Comparison of ENCODE assay signal across 8 cellular contexts in genomic region chr1:234656981-234657651, GRCh38. TPM values are rescaled to one million over a fixed set of nuclear protein-coding genes. Genes with fewer than 3 reads are reported as not detected.
A peak's percentile ranks its signal among the peaks of the same experiment; 100 is the strongest.
DNase-seq lines count a peak whose midpoint lies in the region; ATAC-seq, FAIRE-seq and TF ChIP-seq lines count a peak whose summit lies in the region.

No MANE protein-coding gene starts in this region.

- peaks cover 60% of the 10 kb centered on the region for H3F3A ChIP-seq in PC-9 (ENCODE audit: insufficient read depth, low read depth)

- TF ChIP-seq CTCF in PC-9 (conservative IDR thresholded peaks at IDR 0.05) (no peak), epithelial cell of proximal tubule (conservative IDR thresholded peaks at IDR 0.05; ENCODE audit: low read depth, low read length) (no peak)

- H3K36me3 ChIP-seq in PC-9 (ENCODE audit: low read depth): peaks cover 13% of the 10 kb centered on the region; the same call in 1 of the 2 replicates
- no peaks in the 10 kb centered on the region for H3K36me3 ChIP-seq in H7 (replicated peaks; ENCODE audit: control insufficient read depth, insufficient read depth, low read length)

- peak overlapping the region; percentile 92 for H3K4me2 ChIP-seq in PC-9

- no peaks in the 10 kb centered on the region for H4K20me1 ChIP-seq in PC-9 (ENCODE audit: insufficient read depth)

- peak; percentile 88 for DNase-seq in AG20443 (ENCODE audit: low spot score)
- peak; percentile 9 for DNase-seq in GM19239 (ENCODE audit: insufficient read length, low spot score)
- peak; percentile 50 to 95 for DNase-seq in PC-9
- peak; percentile 89 for DNase-seq in epithelial cell of proximal tubule (ENCODE audit: low read depth)
- peak; percentile 95 for DNase-seq in non-pigmented ciliary epithelial cell (ENCODE audit: low read depth)
- no peak for DNase-seq in NCI-H2196 (lab: John Stamatoyannopoulos, UW; ENCODE audit: unreplicated experiment)
- DNase-seq in H7: no peak

- H3K27me3 ChIP-seq in PC-9 (ENCODE audit: insufficient read depth, low read depth) (no peaks in the 10 kb centered on the region), H7 (ENCODE audit: control insufficient read depth, insufficient read depth, low read length) (no peaks in the 10 kb centered on the region)

- peak overlapping the region; percentile 57 for H2AFZ ChIP-seq in PC-9

- 0 out of 2 replicates have a peak, but pooled peaks cover 2% of the 10 kb centered on the region for H3K9me3 ChIP-seq in PC-9 (ENCODE audit: insufficient read depth, low read depth)

- FAIRE-seq in GM19239 (lab: Jason Lieb, UNC): no peak

- no peaks in the 10 kb centered on the region for H3K9me2 ChIP-seq in PC-9 (ENCODE audit: insufficient read depth)

- peaks cover 59% of the 10 kb centered on the region for H3K4me1 ChIP-seq in PC-9 (replicated peaks; ENCODE audit: insufficient read depth)

- POLR2A ChIA-PET in PC-9 (lab: Charles Lee; ENCODE audit: unreplicated experiment): interaction anchor here (0.5 to 3.9 kb wide), 6 partner anchors 34 to 284 kb away, joined by 3 to 57 read pairs (median 6); partner anchors contain the start of gene COA6

- CTCF ChIA-PET in PC-9 (lab: Charles Lee): interaction anchor here (0.5 to 0.6 kb wide), 3 partner anchors 44 to 152 kb away, joined by 3 to 14 read pairs (median 3); no protein-coding TSS in a partner anchor

- peak overlapping the region; percentile 69 for H3K4me3 ChIP-seq in PC-9
- H3K4me3 ChIP-seq in epithelial cell of proximal tubule (ENCODE audit: low read depth, low read length): no peak overlapping the region
- H3K4me3 ChIP-seq in H7 (ENCODE audit: insufficient read depth, low read depth, low read length): no peak overlapping the region

- peak overlapping the region; percentile 99 for H3K27ac ChIP-seq in PC-9

- no TSS peak for BruUV-seq in PC-9 (replicated peaks; lab: Mats Ljungman, UMichigan)

- no peak for ATAC-seq in HG02840 (IDR thresholded peaks at IDR 0.05; ENCODE audit: low FRiP score, unreplicated experiment)

- peaks cover 69% of the 10 kb centered on the region for H3K79me2 ChIP-seq in PC-9 (ENCODE audit: low read depth)

- intact Hi-C loops in PC-9 (cut with micrococcal nuclease; ENCODE audit: unreplicated experiment): loop anchor here (2.0 to 5.0 kb wide), 4 partner anchors 210 to 340 kb away; no protein-coding TSS in a partner anchor

RNA-seq across cellular contexts. Expression of gene IRF2BP2, which starts 47.1 kb away (rescaled TPM):
- total RNA-seq in PC-9 (2021) (80.7 and 122 TPM in 2 replicates), epithelial cell of proximal tubule (45.6 and 70.5 TPM in 2 replicates)
- total RNA-seq in H7 (2014; rRNA removed; shearing (Covaris generic)): 67.0 and 90.9 TPM in 2 replicates

Comparison
In these comparisons a context has a peak if more than half of its experiments do, and no peak if none do; other contexts are left out.
1. DNase-seq: peak in AG20443 (single experiment), GM19239 (single experiment), PC-9 (2 of 2), epithelial cell of proximal tubule (single experiment) and non-pigmented ciliary epithelial cell (single experiment); none in NCI-H2196 (single experiment) and H7 (single experiment).